26 cellular contexts compared by ENCODE assay signal in genomic region chr6:42619963-42620362, GRCh38. TPM values are rescaled to one million over a fixed set of nuclear protein-coding genes. Genes with fewer than 3 reads are reported as not detected.
DNase-seq lines count a peak whose midpoint lies in the region; ATAC-seq, FAIRE-seq and TF ChIP-seq lines count a peak whose summit lies in the region.
"Had no signal": no experiment of that assay in that cellular context is flagged by ENCODE, and none has a peak within 500 bp of the region (broad histone marks: within the 10 kb centered on the region; RNA-seq: fewer than 3 reads in every experiment).

No MANE protein-coding gene starts in this region.

- H3K27me3 ChIP-seq in astrocyte (ENCODE audit: insufficient read depth, low read length) (no peaks in the 10 kb centered on the region), endothelial cell of umbilical vein (ENCODE audit: control insufficient read depth in 2 of 2, insufficient read depth in 2 of 2, low read length in 2 of 2) (no peaks in the 10 kb centered on the region), pancreas (no peaks in the 10 kb centered on the region)
- H3K27me3 ChIP-seq: BE2C; BLaER1 treated with 17β-estradiol and CSF1 and Interleukin-3, amounts not matched to agents 10 nM and 100 nM had no signal

- H3K79me2 ChIP-seq in astrocyte (ENCODE audit: insufficient read depth, low read length): no peaks in the 10 kb centered on the region
- no peaks in the 10 kb centered on the region for H3K79me2 ChIP-seq in endothelial cell of umbilical vein (ENCODE audit: control insufficient read depth, insufficient read depth, low read length)

- H3K36me3 Mint-ChIP-seq in astrocyte (ENCODE audit: low read depth, unreplicated experiment): peaks cover 19% of the 10 kb centered on the region
- peaks cover 98% of the 10 kb centered on the region for H3K36me3 Mint-ChIP-seq in stimulated activated effector memory CD8-positive, alpha-beta T cell treated with anti-CD3 and anti-CD28 coated beads, Interleukin-12 subunit alpha, Interleukin-12 subunit beta, amount 100 ng/mL, for 72 hours

- no peak for ATAC-seq in stimulated activated effector memory CD8-positive, alpha-beta T cell treated with anti-CD3 and anti-CD28 coated beads, Interleukin-12 subunit alpha, Interleukin-12 subunit beta, amount 100 ng/mL, for 72 hours
- no peak for ATAC-seq in pancreas
- no peak for ATAC-seq in SK-N-SH treated with all-trans-retinoic acid at 6 μM for 48 hours
- ATAC-seq: A549, GM12878 had no signal

- TF ChIP-seq POLR2A in endothelial cell of umbilical vein (IDR thresholded peaks at IDR 0.05; ENCODE audit: low read depth, low read length): no peak

- dilution Hi-C loops in endothelial cell of umbilical vein (cut with MboI; ENCODE audit: extremely low pct_ligation_motif_present, low sequenced_read_pairs): no loop called here

- H3K9me3 ChIP-seq in astrocyte (ENCODE audit: insufficient read depth, low read depth, low read length): no peaks in the 10 kb centered on the region
- no peaks in the 10 kb centered on the region for H3K9me3 ChIP-seq in endothelial cell of umbilical vein (replicated peaks; ENCODE audit: control insufficient read depth, insufficient read depth, low read length)
- no peaks in the 10 kb centered on the region for H3K9me3 ChIP-seq in pancreas
- H3K9me3 ChIP-seq: A549; BE2C; BLaER1 treated with 17β-estradiol and CSF1 and Interleukin-3, amounts not matched to agents 10 nM and 100 nM had no signal

- peak; percentile 39 for FAIRE-seq in GM19239 (lab: Jason Lieb, UNC)
- no peak for FAIRE-seq in astrocyte (lab: Jason Lieb, UNC)
- FAIRE-seq in endothelial cell of umbilical vein (lab: Jason Lieb, UNC): peak; percentile 4
- FAIRE-seq in pancreas (lab: Jason Lieb, UNC): no peak
- FAIRE-seq: A549, D721Med, GM12878, H1 had no signal

- H3K9me1 ChIP-seq in endothelial cell of umbilical vein (replicated peaks; ENCODE audit: control insufficient read depth, extremely low read depth, insufficient read depth, low read length): no peaks in the 10 kb centered on the region

- intact Hi-C loops in endothelial cell of umbilical vein (cut with micrococcal nuclease) (no loop called here), pancreas (cut with DNase I) (no loop called here)

- H4K20me1 ChIP-seq in astrocyte (ENCODE audit: insufficient read depth, low read length) (peaks cover 9% of the 10 kb centered on the region), endothelial cell of umbilical vein (replicated peaks; ENCODE audit: control insufficient read depth, extremely low read depth, insufficient read depth, low read length) (no peaks in the 10 kb centered on the region)

- no peak overlapping the region for H3K9ac ChIP-seq in astrocyte (ENCODE audit: low read length)
- no peak overlapping the region for H3K9ac ChIP-seq in endothelial cell of umbilical vein (replicated peaks; ENCODE audit: extremely low read depth, insufficient read depth, low read length)
- H3K9ac ChIP-seq: BLaER1 treated with 17β-estradiol and CSF1 and Interleukin-3, amounts not matched to agents 10 nM and 100 nM; GM23248 had no signal

- H3K27ac ChIP-seq in astrocyte (ENCODE audit: low read depth, low read length): no peak overlapping the region
- H3K27ac ChIP-seq in endothelial cell of umbilical vein (ENCODE audit: insufficient read depth, low read depth, low read length): no peak overlapping the region
- no peak overlapping the region for H3K27ac ChIP-seq in pancreas
- H3K27ac ChIP-seq: A549; BLaER1 treated with 17β-estradiol and CSF1 and Interleukin-3, amounts not matched to agents 10 nM and 100 nM; GM23248 had no signal

- H3K4me2 ChIP-seq in astrocyte (ENCODE audit: low read length) (no peak overlapping the region), endothelial cell of umbilical vein (ENCODE audit: insufficient read depth, low read length) (no peak overlapping the region)
- H3K4me2 ChIP-seq: A549; BLaER1 treated with 17β-estradiol and CSF1 and Interleukin-3, amounts not matched to agents 10 nM and 100 nM had no signal

- no peaks in the 10 kb centered on the region for H3K4me1 Mint-ChIP-seq in astrocyte (ENCODE audit: low read depth, unreplicated experiment)
- H3K4me1 Mint-ChIP-seq in stimulated activated effector memory CD8-positive, alpha-beta T cell treated with anti-CD3 and anti-CD28 coated beads, Interleukin-12 subunit alpha, Interleukin-12 subunit beta, amount 100 ng/mL, for 72 hours: peaks cover 8% of the 10 kb centered on the region
- H3K4me1 Mint-ChIP-seq: CD14-positive monocyte had no signal

- no TSS peak for BruUV-seq in endothelial cell of umbilical vein (replicated peaks; lab: Mats Ljungman, UMichigan)

- 85 to 87% methylated on average over 1 of the region's 1 CpG for WGBS in pancreas, 2 donors

- H3K27me3 Mint-ChIP-seq in astrocyte (ENCODE audit: low read depth, unreplicated experiment): no peaks in the 10 kb centered on the region
- H3K27me3 Mint-ChIP-seq: CD4-positive, alpha-beta T cell; CD8-positive, alpha-beta memory T cell had no signal

- H3K4me1 ChIP-seq in astrocyte (ENCODE audit: insufficient read depth, low read length): no peaks in the 10 kb centered on the region
- no peaks in the 10 kb centered on the region for H3K4me1 ChIP-seq in endothelial cell of umbilical vein (ENCODE audit: control insufficient read depth, extremely low read depth, insufficient read depth, low read length)
- no peaks in the 10 kb centered on the region for H3K4me1 ChIP-seq in pancreas
- H3K4me1 ChIP-seq: A549; BE2C; BLaER1 treated with 17β-estradiol and CSF1 and Interleukin-3, amounts not matched to agents 10 nM and 100 nM had no signal

- H2AFZ ChIP-seq in astrocyte (ENCODE audit: low read depth, low read length) (no peak overlapping the region), endothelial cell of umbilical vein (ENCODE audit: low read depth, low read length) (no peak overlapping the region)
- H2AFZ ChIP-seq: GM23248 had no signal

- no peak for DNase-seq in GM19239 (ENCODE audit: insufficient read length, low spot score)
- no peak for DNase-seq in astrocyte (ENCODE audit: low read depth)
- DNase-seq in endothelial cell of umbilical vein (ENCODE audit: low read depth, low spot score): no peak
- no peak for DNase-seq in stimulated activated effector memory CD8-positive, alpha-beta T cell treated with anti-CD3 and anti-CD28 coated beads, Interleukin-12 subunit alpha, Interleukin-12 subunit beta, amount 100 ng/mL, for 72 hours (ENCODE audit: low spot score in 2 of 2)
- no peak for DNase-seq in pancreas
- no peak for DNase-seq in SIG-M5 (lab: John Stamatoyannopoulos, UW)
- DNase-seq: 8988T; ACHN; AML-193; BE2C; CD4-positive, alpha-beta T cell; CD8-positive, alpha-beta memory T cell; DMS 273 treated with DMSO at 0.1 percent for 48 hours; DMS79; EL; GDM1; GM23248; H7; HCEC 1CT had no signal

- H3K9me3 Mint-ChIP-seq in astrocyte (ENCODE audit: unreplicated experiment): no peaks in the 10 kb centered on the region
- no peaks in the 10 kb centered on the region for H3K9me3 Mint-ChIP-seq in stimulated activated effector memory CD8-positive, alpha-beta T cell treated with anti-CD3 and anti-CD28 coated beads, Interleukin-12 subunit alpha, Interleukin-12 subunit beta, amount 100 ng/mL, for 72 hours
- H3K9me3 Mint-ChIP-seq: CD14-positive monocyte; CD4-positive, alpha-beta T cell; CD8-positive, alpha-beta memory T cell had no signal

- TF ChIP-seq CTCF in astrocyte (IDR thresholded peaks at IDR 0.05; ENCODE audit: insufficient read depth, low read depth, low read length): no peak
- no peak for TF ChIP-seq CTCF in endothelial cell of umbilical vein (IDR thresholded peaks at IDR 0.05; ENCODE audit: extremely low read depth in 1 of 2, insufficient read depth in 1 of 2, low read depth in 1 of 2, low read length in 2 of 2)
- TF ChIP-seq CTCF in pancreas (IDR thresholded peaks at IDR 0.05): no peak

- H3K36me3 ChIP-seq in astrocyte (ENCODE audit: insufficient read depth, low read length) (peaks cover 20% of the 10 kb centered on the region), endothelial cell of umbilical vein (ENCODE audit: control insufficient read depth in 2 of 2, extremely low read depth in 1 of 2, insufficient read depth in 2 of 2, low read length in 2 of 2) (peaks cover 9 to 14% of the 10 kb centered on the region in 2 experiments), pancreas (peaks cover 0 to 32% (median 10%) of the 10 kb centered on the region in 3 donors)

- no peak overlapping the region for H3K4me3 Mint-ChIP-seq in astrocyte (ENCODE audit: unreplicated experiment)
- H3K4me3 Mint-ChIP-seq in stimulated activated effector memory CD8-positive, alpha-beta T cell treated with anti-CD3 and anti-CD28 coated beads, Interleukin-12 subunit alpha, Interleukin-12 subunit beta, amount 100 ng/mL, for 72 hours: no peak overlapping the region
- H3K4me3 Mint-ChIP-seq: CD14-positive monocyte; CD4-positive, alpha-beta T cell; CD8-positive, alpha-beta memory T cell had no signal

- peak overlapping the region; percentile 34 for H3K27ac Mint-ChIP-seq in astrocyte (ENCODE audit: unreplicated experiment)
- peak overlapping the region; percentile 32 for H3K27ac Mint-ChIP-seq in stimulated activated effector memory CD8-positive, alpha-beta T cell treated with anti-CD3 and anti-CD28 coated beads, Interleukin-12 subunit alpha, Interleukin-12 subunit beta, amount 100 ng/mL, for 72 hours
- H3K27ac Mint-ChIP-seq: CD4-positive, alpha-beta T cell had no signal

- H3K4me3 ChIP-seq in astrocyte (ENCODE audit: insufficient read depth, low read depth, low read length) (no peak overlapping the region), endothelial cell of umbilical vein (replicated peaks in 1 of 3; ENCODE audit: insufficient read depth in 1 of 3, low read depth in 1 of 3, low read length in 3 of 3) (no peak overlapping the region), pancreas (no peak overlapping the region)
- H3K4me3 ChIP-seq: A549; BLaER1 treated with 17β-estradiol and CSF1 and Interleukin-3, amounts not matched to agents 10 nM and 100 nM; GM12878; GM23248 had no signal

- CTCF ChIA-PET in endothelial cell of umbilical vein (lab: Charles Lee): interaction anchor here (1.0 to 1.7 kb wide), 3 partner anchors 15 to 72 kb away, joined by 3 to 4 read pairs (median 3); no protein-coding TSS in a partner anchor

- POLR2A ChIA-PET in endothelial cell of umbilical vein (lab: Charles Lee): no interaction called here

TF ChIP-seq in SK-N-SH treated with all-trans-retinoic acid at 6 μM for 48 hours, 23 proteins besides CTCF, POLR2A, EP300 and RAD21 (continues in another document):
- TF ChIP-seq GLIS3 (CRISPR knock-in tag; IDR thresholded peaks at IDR 0.05) (no peak), CSDC2 (CRISPR knock-in tag; IDR thresholded peaks at IDR 0.05) (no peak), ZC3H10 (CRISPR knock-in tag; IDR thresholded peaks at IDR 0.05) (no peak)

RNA-seq across cellular contexts. Expression of gene UBR2, which starts 56.1 kb away (rescaled TPM):
- 22.2 and 23.3 TPM in 2 replicates for total RNA-seq in astrocyte
- 18.6 and 22.3 TPM in 2 replicates for total RNA-seq in endothelial cell of umbilical vein
- 6.8 and 8.0 TPM in 2 replicates for polyA plus RNA-seq in endothelial cell of umbilical vein
- polyA plus RNA-seq in endothelial cell of umbilical vein (2011; cell fraction: cytosol; rRNA removed): 6.1 and 6.3 TPM in 2 replicates
- polyA plus RNA-seq in endothelial cell of umbilical vein (2011; cell fraction: nucleus; rRNA removed): 29.8 and 32.9 TPM in 2 replicates
- 9.7 and 12.7 TPM in 2 replicates for polyA plus RNA-seq in endothelial cell of umbilical vein (2012)
- polyA minus RNA-seq in endothelial cell of umbilical vein: 23.2 and 25.7 TPM in 2 replicates
- 11.9 TPM for polyA minus RNA-seq in endothelial cell of umbilical vein (2011; cell fraction: cytosol; rRNA and poly(A)+ RNA removed)
- 25.7 and 34.2 TPM in 2 replicates for polyA minus RNA-seq in endothelial cell of umbilical vein (2011; cell fraction: nucleus; rRNA and poly(A)+ RNA removed)
- total RNA-seq in pancreas: 10 to 100 TPM; 15.4 to 22.0 (median 18.5) TPM
- 10 to 100 TPM in 1 of 2 donors, 1 to 10 TPM in 1; 9.4 to 11.5 TPM for polyA plus RNA-seq in pancreas
